In genomic region chr5:138459311-138459710, GRCh38 we compare ENCODE assay signal across 1 cellular context.
TF ChIP-seq lines count a peak whose summit lies in the region.

No MANE protein-coding gene starts in this region.

TF ChIP-seq in HepG2, 621 proteins besides CTCF, POLR2A, EP300 and RAD21 (continued from another document and continues in another):
- 0 out of 2 replicates have a peak, but pooled peaks have one; percentile 53 for TF ChIP-seq IRF1 (CRISPR knock-in tag; IDR thresholded peaks at IDR 0.05; ENCODE audit: low read depth)
- TF ChIP-seq THAP11 (CRISPR knock-in tag; IDR thresholded peaks at IDR 0.05), result peak; percentile 72
- TF ChIP-seq RXRB (CRISPR knock-in tag; IDR thresholded peaks at IDR 0.05; ENCODE audit: borderline replicate concordance), result peak; percentile 79
- TF ChIP-seq ZFP62 (CRISPR knock-in tag; IDR thresholded peaks at IDR 0.05), result no peak
- peak; percentile 95 for TF ChIP-seq SALL1 (CRISPR knock-in tag; IDR thresholded peaks at IDR 0.05)
- TF ChIP-seq ATRX (CRISPR knock-in tag; IDR thresholded peaks at IDR 0.05; ENCODE audit: borderline replicate concordance), result no peak
- no peak for TF ChIP-seq ISX (CRISPR knock-in tag; conservative IDR thresholded peaks at IDR 0.05)
- peak; percentile 96 for TF ChIP-seq ELF3 (CRISPR knock-in tag; IDR thresholded peaks at IDR 0.05)
- TF ChIP-seq PPARG (CRISPR knock-in tag; conservative IDR thresholded peaks at IDR 0.05), result 0 out of 2 replicates have a peak, but pooled peaks have one; percentile 27
- peak; percentile 82; the same call in 1 of the 2 replicates for TF ChIP-seq TFDP1 (CRISPR knock-in tag; IDR thresholded peaks at IDR 0.05; ENCODE audit: borderline replicate concordance)
- TF ChIP-seq ZNF781 (CRISPR knock-in tag; IDR thresholded peaks at IDR 0.05; ENCODE audit: borderline replicate concordance, not compliant biosample characterization), result peak; percentile 59
- TF ChIP-seq SPEN (CRISPR knock-in tag; IDR thresholded peaks at IDR 0.05; ENCODE audit: low read depth), result peak; percentile 49
- TF ChIP-seq TP53 (CRISPR knock-in tag; conservative IDR thresholded peaks at IDR 0.05), result no peak
- peak; percentile 47; the same call in 1 of the 2 replicates for TF ChIP-seq MXD4 (CRISPR knock-in tag; IDR thresholded peaks at IDR 0.05)
- peak; percentile 15; the same call in 1 of the 2 replicates for TF ChIP-seq RFX3 (CRISPR knock-in tag; IDR thresholded peaks at IDR 0.05)
- 0 out of 2 replicates have a peak, but pooled peaks have one; percentile 61 for TF ChIP-seq BRCA1 (CRISPR knock-in tag; IDR thresholded peaks at IDR 0.05)
- peak; percentile 100 for TF ChIP-seq ZNF687 (CRISPR knock-in tag; IDR thresholded peaks at IDR 0.05)
- no peak for TF ChIP-seq GTF3A (CRISPR knock-in tag; conservative IDR thresholded peaks at IDR 0.05)
- TF ChIP-seq ZNF792 (CRISPR knock-in tag; IDR thresholded peaks at IDR 0.05), result peak; percentile 90; the same call in 1 of the 2 replicates
- TF ChIP-seq PHF8 (CRISPR knock-in tag; IDR thresholded peaks at IDR 0.05), result peak; percentile 28; the same call in 1 of the 2 replicates
- TF ChIP-seq MXD1 (CRISPR knock-in tag; IDR thresholded peaks at IDR 0.05), result peak; percentile 78; the same call in 1 of the 2 replicates
- no peak for TF ChIP-seq RXRA (CRISPR knock-in tag; IDR thresholded peaks at IDR 0.05)
- peak; percentile 63 for TF ChIP-seq MYC (CRISPR knock-in tag; IDR thresholded peaks at IDR 0.05; ENCODE audit: borderline replicate concordance)
- peak; percentile 43; the same call in 1 of the 2 replicates for TF ChIP-seq IRF2 (CRISPR knock-in tag; IDR thresholded peaks at IDR 0.05)
- TF ChIP-seq ZFX (CRISPR knock-in tag; IDR thresholded peaks at IDR 0.05; ENCODE audit: low read depth), result peak; percentile 76
- TF ChIP-seq ZNF337 (CRISPR knock-in tag; IDR thresholded peaks at IDR 0.05; ENCODE audit: borderline replicate concordance, low read depth), result no peak
- TF ChIP-seq ZNF839 (CRISPR knock-in tag; IDR thresholded peaks at IDR 0.05; ENCODE audit: borderline replicate concordance), result no peak
- TF ChIP-seq ZNF503 (CRISPR knock-in tag; IDR thresholded peaks at IDR 0.05), result peak; percentile 32; the same call in 1 of the 2 replicates
- no peak for TF ChIP-seq FUBP1 (CRISPR knock-in tag; IDR thresholded peaks at IDR 0.05; ENCODE audit: borderline replicate concordance)
- 0 out of 2 replicates have a peak, but pooled peaks have one; percentile 38 for TF ChIP-seq GATAD1 (CRISPR knock-in tag; IDR thresholded peaks at IDR 0.05)
- TF ChIP-seq RNF219 (CRISPR knock-in tag; IDR thresholded peaks at IDR 0.05), result 0 out of 2 replicates have a peak, but pooled peaks have one; percentile 63
- TF ChIP-seq ZFY (CRISPR knock-in tag; IDR thresholded peaks at IDR 0.05), result peak; percentile 79
- peak; percentile 41; the same call in 1 of the 2 replicates for TF ChIP-seq ZNF724P (CRISPR knock-in tag; IDR thresholded peaks at IDR 0.05; ENCODE audit: borderline replicate concordance)
- 0 out of 2 replicates have a peak, but pooled peaks have one; percentile 53 for TF ChIP-seq ZXDC (CRISPR knock-in tag; IDR thresholded peaks at IDR 0.05)
- TF ChIP-seq ZNF747 (CRISPR knock-in tag; IDR thresholded peaks at IDR 0.05; ENCODE audit: borderline replicate concordance), result 0 out of 2 replicates have a peak, but pooled peaks have one; percentile 41
- peak; percentile 96; the same call in 1 of the 2 replicates for TF ChIP-seq KDM5B (CRISPR knock-in tag; IDR thresholded peaks at IDR 0.05; ENCODE audit: borderline replicate concordance)
- TF ChIP-seq ZNF275 (CRISPR knock-in tag; IDR thresholded peaks at IDR 0.05; ENCODE audit: borderline replicate concordance), result no peak
- no peak for TF ChIP-seq PBX3 (CRISPR knock-in tag; IDR thresholded peaks at IDR 0.05; ENCODE audit: borderline replicate concordance)
- TF ChIP-seq ETV5 (CRISPR knock-in tag; IDR thresholded peaks at IDR 0.05; ENCODE audit: borderline replicate concordance), result peak; percentile 75; the same call in 1 of the 2 replicates
- no peak for TF ChIP-seq FOXJ3 (CRISPR knock-in tag; IDR thresholded peaks at IDR 0.05; ENCODE audit: borderline replicate concordance)
- peak; percentile 61 for TF ChIP-seq PHF20 (CRISPR knock-in tag; IDR thresholded peaks at IDR 0.05)
- TF ChIP-seq FOSL2 (CRISPR knock-in tag; IDR thresholded peaks at IDR 0.05), result peak; percentile 73
- TF ChIP-seq ZSCAN12 (CRISPR knock-in tag; IDR thresholded peaks at IDR 0.05), result peak; percentile 91
- TF ChIP-seq TBP (CRISPR knock-in tag; IDR thresholded peaks at IDR 0.05), result no peak
- no peak for TF ChIP-seq GTF2F1 (IDR thresholded peaks at IDR 0.05; ENCODE audit: low read length)
- no peak for TF ChIP-seq NFIC (IDR thresholded peaks at IDR 0.05; ENCODE audit: low read length)
- peak; percentile 16; the same call in 1 of the 2 replicates for TF ChIP-seq ZNF367 (CRISPR knock-in tag; IDR thresholded peaks at IDR 0.05; ENCODE audit: borderline replicate concordance)
- peak; percentile 93; the same call in 1 of the 2 replicates for TF ChIP-seq ZNF558 (CRISPR knock-in tag; IDR thresholded peaks at IDR 0.05; ENCODE audit: borderline replicate concordance)
